In the genomic region with DNA sequence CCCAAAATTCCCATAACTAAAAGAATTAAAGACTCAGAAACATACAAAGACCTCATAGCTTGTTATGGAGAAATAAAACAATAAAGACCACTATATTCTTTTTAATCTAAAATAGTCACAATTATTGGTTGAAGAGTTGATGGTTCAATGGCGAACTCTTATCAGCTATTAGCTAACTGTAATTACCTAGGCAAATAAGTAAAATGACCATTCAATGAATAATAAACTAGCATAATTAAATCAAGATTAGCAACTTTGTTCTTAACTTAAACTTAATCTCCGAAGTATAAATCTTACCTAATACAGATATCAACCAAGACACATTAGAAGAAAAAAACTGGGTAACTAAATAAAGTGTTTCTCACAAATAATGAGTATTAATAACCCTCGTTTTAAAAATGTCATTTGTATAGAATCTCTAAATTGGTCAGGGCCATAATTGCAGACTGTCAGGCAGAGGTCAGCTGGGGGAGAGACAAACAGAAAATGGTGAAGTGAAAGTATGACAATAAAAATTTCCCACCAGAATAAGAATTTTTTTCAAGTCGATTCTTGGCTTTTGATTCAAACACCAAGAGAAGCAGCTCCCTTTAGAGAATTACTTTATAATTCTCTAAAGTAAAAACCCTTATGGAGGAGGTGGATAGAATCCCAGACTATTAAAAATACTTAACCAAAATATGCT, we compare ENCODE assay signal across 8 cellular contexts. TPM values are rescaled to one million over a fixed set of nuclear protein-coding genes. Genes with fewer than 3 reads are reported as not detected.
DNase-seq lines count a peak whose midpoint lies in the region; ATAC-seq and TF ChIP-seq lines count a peak whose summit lies in the region.

No MANE protein-coding gene starts in this region.

- TF ChIP-seq CTCF in BE2C (IDR thresholded peaks at IDR 0.05; ENCODE audit: low read depth, low read length) (no peak), RWPE1 (conservative IDR thresholded peaks at IDR 0.05; ENCODE audit: low read depth) (no peak)

- H3K27ac ChIP-seq in caudate nucleus (ENCODE audit: low read depth, low read length) (peak overlapping the region; percentile 80), muscle layer of duodenum (ENCODE audit: low read length) (peak overlapping the region; percentile 87), RWPE1 (no peak overlapping the region)

- no peak for ATAC-seq in HG02610 (IDR thresholded peaks at IDR 0.05; ENCODE audit: unreplicated experiment)

- H3K4me1 ChIP-seq in BE2C (peaks cover 3% of the 10 kb centered on the region), muscle layer of duodenum (ENCODE audit: control insufficient read depth in 1 of 2, insufficient read depth in 2 of 2, low read length in 2 of 2) (peaks cover 8 to 20% of the 10 kb centered on the region in 2 donors)

- H3K4me3 Mint-ChIP-seq in IgD-negative memory B cell = peak overlapping the region; percentile 89 to 99 (median 96)

- POLR2A ChIA-PET in RWPE1 (lab: Yijun Ruan, JAX; ENCODE audit: low non-redundant PET) = no interaction called here

- H3K27ac Mint-ChIP-seq in IgD-negative memory B cell = peak overlapping the region; percentile 63 to 97 (median 79)

- no peaks in the 10 kb centered on the region for H3K27me3 Mint-ChIP-seq in IgD-negative memory B cell

- H3K4me1 Mint-ChIP-seq in IgD-negative memory B cell = peaks cover 14 to 19% (median 15%) of the 10 kb centered on the region in 3 donors

- H3K9me3 ChIP-seq in BE2C = no peaks in the 10 kb centered on the region
- no peaks in the 10 kb centered on the region for H3K9me3 ChIP-seq in muscle layer of duodenum (ENCODE audit: control insufficient read depth in 1 of 2, low read length in 2 of 2)

- no peaks in the 10 kb centered on the region for H3K36me3 Mint-ChIP-seq in IgD-negative memory B cell

- CTCF ChIA-PET in RWPE1 (lab: Yijun Ruan, JAX) = interaction anchor here (0.6 kb wide), 1 partner anchor 30 kb away, joined by 4 read pairs; no protein-coding TSS in a partner anchor

- H3K27me3 ChIP-seq in BE2C (no peaks in the 10 kb centered on the region), muscle layer of duodenum (ENCODE audit: low read depth, low read length) (no peaks in the 10 kb centered on the region)

- H3K4me3 ChIP-seq in BE2C (ENCODE audit: low read depth, low read length) = peak overlapping the region; percentile 95
- H3K4me3 ChIP-seq in muscle layer of duodenum (ENCODE audit: low read depth in 1 of 2, low read length in 2 of 2) = peak overlapping the region; percentile 90 to 93

- DNase-seq in BE2C (no peak), caudate nucleus (lab: John Stamatoyannopoulos, UW) (no peak), RWPE1 (ENCODE audit: low spot score) (no peak), SHP77 treated with DMSO at 0.1 percent for 48 hours (lab: John Stamatoyannopoulos, UW) (no peak), NCI-H446 treated with DMSO at 0.1 percent for 48 hours (lab: John Stamatoyannopoulos, UW) (no peak)

- H3K36me3 ChIP-seq in BE2C (peaks cover 2% of the 10 kb centered on the region; the same call in 1 of the 2 replicates), muscle layer of duodenum (ENCODE audit: control insufficient read depth in 1 of 2, insufficient read depth in 2 of 2, low read length in 2 of 2) (no peaks in the 10 kb centered on the region)

- H3K9me3 Mint-ChIP-seq in IgD-negative memory B cell = no peaks in the 10 kb centered on the region

RNA-seq across cellular contexts. Expression of a gene that starts 1.7 kb away (rescaled TPM):
- 35.2 TPM for polyA plus RNA-seq in BE2C (2012; ENCODE audit: insufficient read depth, insufficient read length, low read depth)
- polyA plus RNA-seq in IgD-negative memory B cell = 25.1 TPM

RNA-seq across cellular contexts. Expression of a gene that starts 49.8 kb away (rescaled TPM):
- polyA plus RNA-seq in BE2C (2012; ENCODE audit: insufficient read depth, insufficient read length, low read depth) = 3.1 TPM
- polyA plus RNA-seq in IgD-negative memory B cell = 0.39 TPM
